1 cellular context compared by ENCODE assay signal in the genomic region with DNA sequence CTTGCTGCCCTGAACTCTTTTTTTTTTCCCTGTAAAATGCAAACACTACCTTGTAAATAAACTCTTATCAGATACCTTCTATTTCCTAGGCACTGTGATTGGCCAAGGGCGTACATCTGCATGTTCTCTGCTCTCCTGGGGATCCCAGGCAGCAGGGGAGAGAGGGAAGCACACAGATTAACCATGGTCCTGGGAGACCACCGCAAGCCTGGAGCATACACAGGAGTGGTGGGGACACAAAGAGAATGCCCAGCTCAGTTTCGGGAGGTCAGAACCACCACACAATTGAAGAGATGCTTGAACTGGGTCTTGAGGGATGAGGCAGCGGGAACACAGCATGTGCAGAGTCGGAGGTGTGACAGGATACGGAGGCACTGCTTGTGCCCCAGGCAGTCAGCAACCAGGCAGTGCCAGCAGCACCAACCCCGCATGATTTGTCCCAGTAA.
A peak's percentile ranks its signal among the peaks of the same experiment; 100 is the strongest.
TF ChIP-seq lines count a peak whose summit lies in the region.

No MANE protein-coding gene starts in this region.

TF ChIP-seq in HepG2, 621 proteins besides CTCF, POLR2A, EP300 and RAD21 (continued from another document and continues in another):
- TF ChIP-seq, protein P1, sequence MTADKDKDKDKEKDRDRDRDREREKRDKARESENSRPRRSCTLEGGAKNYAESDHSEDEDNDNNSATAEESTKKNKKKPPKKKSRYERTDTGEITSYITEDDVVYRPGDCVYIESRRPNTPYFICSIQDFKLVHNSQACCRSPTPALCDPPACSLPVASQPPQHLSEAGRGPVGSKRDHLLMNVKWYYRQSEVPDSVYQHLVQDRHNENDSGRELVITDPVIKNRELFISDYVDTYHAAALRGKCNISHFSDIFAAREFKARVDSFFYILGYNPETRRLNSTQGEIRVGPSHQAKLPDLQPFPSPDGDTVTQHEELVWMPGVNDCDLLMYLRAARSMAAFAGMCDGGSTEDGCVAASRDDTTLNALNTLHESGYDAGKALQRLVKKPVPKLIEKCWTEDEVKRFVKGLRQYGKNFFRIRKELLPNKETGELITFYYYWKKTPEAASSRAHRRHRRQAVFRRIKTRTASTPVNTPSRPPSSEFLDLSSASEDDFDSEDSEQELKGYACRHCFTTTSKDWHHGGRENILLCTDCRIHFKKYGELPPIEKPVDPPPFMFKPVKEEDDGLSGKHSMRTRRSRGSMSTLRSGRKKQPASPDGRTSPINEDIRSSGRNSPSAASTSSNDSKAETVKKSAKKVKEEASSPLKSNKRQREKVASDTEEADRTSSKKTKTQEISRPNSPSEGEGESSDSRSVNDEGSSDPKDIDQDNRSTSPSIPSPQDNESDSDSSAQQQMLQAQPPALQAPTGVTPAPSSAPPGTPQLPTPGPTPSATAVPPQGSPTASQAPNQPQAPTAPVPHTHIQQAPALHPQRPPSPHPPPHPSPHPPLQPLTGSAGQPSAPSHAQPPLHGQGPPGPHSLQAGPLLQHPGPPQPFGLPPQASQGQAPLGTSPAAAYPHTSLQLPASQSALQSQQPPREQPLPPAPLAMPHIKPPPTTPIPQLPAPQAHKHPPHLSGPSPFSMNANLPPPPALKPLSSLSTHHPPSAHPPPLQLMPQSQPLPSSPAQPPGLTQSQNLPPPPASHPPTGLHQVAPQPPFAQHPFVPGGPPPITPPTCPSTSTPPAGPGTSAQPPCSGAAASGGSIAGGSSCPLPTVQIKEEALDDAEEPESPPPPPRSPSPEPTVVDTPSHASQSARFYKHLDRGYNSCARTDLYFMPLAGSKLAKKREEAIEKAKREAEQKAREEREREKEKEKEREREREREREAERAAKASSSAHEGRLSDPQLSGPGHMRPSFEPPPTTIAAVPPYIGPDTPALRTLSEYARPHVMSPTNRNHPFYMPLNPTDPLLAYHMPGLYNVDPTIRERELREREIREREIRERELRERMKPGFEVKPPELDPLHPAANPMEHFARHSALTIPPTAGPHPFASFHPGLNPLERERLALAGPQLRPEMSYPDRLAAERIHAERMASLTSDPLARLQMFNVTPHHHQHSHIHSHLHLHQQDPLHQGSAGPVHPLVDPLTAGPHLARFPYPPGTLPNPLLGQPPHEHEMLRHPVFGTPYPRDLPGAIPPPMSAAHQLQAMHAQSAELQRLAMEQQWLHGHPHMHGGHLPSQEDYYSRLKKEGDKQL (CRISPR knock-in tag; IDR thresholded peaks at IDR 0.05; ENCODE audit: low read depth) = 0 out of 2 replicates have a peak, but pooled peaks have one; percentile 40
- TF ChIP-seq ZNF251 (CRISPR knock-in tag; IDR thresholded peaks at IDR 0.05) (no peak), ATRX (CRISPR knock-in tag; IDR thresholded peaks at IDR 0.05; ENCODE audit: borderline replicate concordance) (no peak), ZNF121 (CRISPR knock-in tag; IDR thresholded peaks at IDR 0.05) (no peak), ZNF446 (CRISPR knock-in tag; IDR thresholded peaks at IDR 0.05) (no peak), ZNF747 (CRISPR knock-in tag; IDR thresholded peaks at IDR 0.05; ENCODE audit: borderline replicate concordance) (0 out of 2 replicates have a peak, but pooled peaks have one; percentile 20), ZKSCAN5 (CRISPR knock-in tag; IDR thresholded peaks at IDR 0.05) (no peak), NR1H2 (CRISPR knock-in tag; IDR thresholded peaks at IDR 0.05; ENCODE audit: borderline replicate concordance, low read depth) (no peak), ISX (CRISPR knock-in tag; conservative IDR thresholded peaks at IDR 0.05) (no peak), ZNF660 (CRISPR knock-in tag; IDR thresholded peaks at IDR 0.05; ENCODE audit: borderline replicate concordance, low read depth) (no peak), CCDC6 (CRISPR knock-in tag; IDR thresholded peaks at IDR 0.05) (no peak), SYNCRIP (IDR thresholded peaks at IDR 0.05; ENCODE audit: insufficient read depth, low read depth, low read length) (no peak), NCOR1 (IDR thresholded peaks at IDR 0.05; ENCODE audit: borderline replicate concordance, low read length) (no peak), ZNF703 (CRISPR knock-in tag; IDR thresholded peaks at IDR 0.05; ENCODE audit: borderline replicate concordance) (no peak), MED13 (CRISPR knock-in tag; IDR thresholded peaks at IDR 0.05) (no peak; the same call in 1 of the 2 replicates), ZBTB3 (CRISPR knock-in tag; IDR thresholded peaks at IDR 0.05; ENCODE audit: borderline replicate concordance, low read depth) (peak; percentile 67; the same call in 1 of the 2 replicates), ZNF317 (CRISPR knock-in tag; IDR thresholded peaks at IDR 0.05) (peak; percentile 97), PAX8 (CRISPR knock-in tag; IDR thresholded peaks at IDR 0.05; ENCODE audit: borderline replicate concordance) (no peak), ZMYM3 (CRISPR knock-in tag; IDR thresholded peaks at IDR 0.05) (no peak), ZNF577 (CRISPR knock-in tag; IDR thresholded peaks at IDR 0.05; ENCODE audit: borderline replicate concordance, low read depth) (no peak), GABPB1 (CRISPR knock-in tag; IDR thresholded peaks at IDR 0.05) (no peak), ZNF777 (CRISPR knock-in tag; IDR thresholded peaks at IDR 0.05) (no peak), TMF1 (CRISPR knock-in tag; IDR thresholded peaks at IDR 0.05; ENCODE audit: low read depth) (no peak), ZNF552 (CRISPR knock-in tag; IDR thresholded peaks at IDR 0.05; ENCODE audit: borderline replicate concordance) (no peak), ZBTB38 (CRISPR knock-in tag; IDR thresholded peaks at IDR 0.05) (peak; percentile 99), ZNF207 (IDR thresholded peaks at IDR 0.05; ENCODE audit: borderline replicate concordance) (no peak), ZNF709 (CRISPR knock-in tag; IDR thresholded peaks at IDR 0.05) (peak; percentile 38; the same call in 1 of the 2 replicates), FOSL1 (CRISPR knock-in tag; IDR thresholded peaks at IDR 0.05; ENCODE audit: borderline replicate concordance) (no peak)
- TF ChIP-seq, protein P2, sequence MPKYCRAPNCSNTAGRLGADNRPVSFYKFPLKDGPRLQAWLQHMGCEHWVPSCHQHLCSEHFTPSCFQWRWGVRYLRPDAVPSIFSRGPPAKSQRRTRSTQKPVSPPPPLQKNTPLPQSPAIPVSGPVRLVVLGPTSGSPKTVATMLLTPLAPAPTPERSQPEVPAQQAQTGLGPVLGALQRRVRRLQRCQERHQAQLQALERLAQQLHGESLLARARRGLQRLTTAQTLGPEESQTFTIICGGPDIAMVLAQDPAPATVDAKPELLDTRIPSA (CRISPR knock-in tag; IDR thresholded peaks at IDR 0.05; ENCODE audit: borderline replicate concordance) = no peak
- TF ChIP-seq, protein P3, sequence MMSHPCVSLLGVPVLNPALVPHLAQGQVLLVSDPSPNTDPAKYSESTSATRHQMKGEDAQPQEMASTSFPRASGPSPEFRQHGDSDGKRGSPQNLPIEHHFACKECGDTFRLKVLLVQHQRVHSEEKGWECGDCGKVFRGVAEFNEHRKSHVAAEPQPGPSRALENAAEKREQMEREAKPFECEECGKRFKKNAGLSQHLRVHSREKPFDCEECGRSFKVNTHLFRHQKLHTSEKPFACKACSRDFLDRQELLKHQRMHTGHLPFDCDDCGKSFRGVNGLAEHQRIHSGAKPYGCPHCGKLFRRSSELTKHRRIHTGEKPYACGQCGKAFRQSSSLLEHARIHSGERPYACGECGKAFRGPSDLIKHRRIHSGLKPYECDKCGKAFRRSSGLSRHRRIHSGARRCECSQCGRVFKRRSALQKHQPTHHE (CRISPR knock-in tag; IDR thresholded peaks at IDR 0.05; ENCODE audit: borderline replicate concordance) = no peak
- TF ChIP-seq, protein P4, sequence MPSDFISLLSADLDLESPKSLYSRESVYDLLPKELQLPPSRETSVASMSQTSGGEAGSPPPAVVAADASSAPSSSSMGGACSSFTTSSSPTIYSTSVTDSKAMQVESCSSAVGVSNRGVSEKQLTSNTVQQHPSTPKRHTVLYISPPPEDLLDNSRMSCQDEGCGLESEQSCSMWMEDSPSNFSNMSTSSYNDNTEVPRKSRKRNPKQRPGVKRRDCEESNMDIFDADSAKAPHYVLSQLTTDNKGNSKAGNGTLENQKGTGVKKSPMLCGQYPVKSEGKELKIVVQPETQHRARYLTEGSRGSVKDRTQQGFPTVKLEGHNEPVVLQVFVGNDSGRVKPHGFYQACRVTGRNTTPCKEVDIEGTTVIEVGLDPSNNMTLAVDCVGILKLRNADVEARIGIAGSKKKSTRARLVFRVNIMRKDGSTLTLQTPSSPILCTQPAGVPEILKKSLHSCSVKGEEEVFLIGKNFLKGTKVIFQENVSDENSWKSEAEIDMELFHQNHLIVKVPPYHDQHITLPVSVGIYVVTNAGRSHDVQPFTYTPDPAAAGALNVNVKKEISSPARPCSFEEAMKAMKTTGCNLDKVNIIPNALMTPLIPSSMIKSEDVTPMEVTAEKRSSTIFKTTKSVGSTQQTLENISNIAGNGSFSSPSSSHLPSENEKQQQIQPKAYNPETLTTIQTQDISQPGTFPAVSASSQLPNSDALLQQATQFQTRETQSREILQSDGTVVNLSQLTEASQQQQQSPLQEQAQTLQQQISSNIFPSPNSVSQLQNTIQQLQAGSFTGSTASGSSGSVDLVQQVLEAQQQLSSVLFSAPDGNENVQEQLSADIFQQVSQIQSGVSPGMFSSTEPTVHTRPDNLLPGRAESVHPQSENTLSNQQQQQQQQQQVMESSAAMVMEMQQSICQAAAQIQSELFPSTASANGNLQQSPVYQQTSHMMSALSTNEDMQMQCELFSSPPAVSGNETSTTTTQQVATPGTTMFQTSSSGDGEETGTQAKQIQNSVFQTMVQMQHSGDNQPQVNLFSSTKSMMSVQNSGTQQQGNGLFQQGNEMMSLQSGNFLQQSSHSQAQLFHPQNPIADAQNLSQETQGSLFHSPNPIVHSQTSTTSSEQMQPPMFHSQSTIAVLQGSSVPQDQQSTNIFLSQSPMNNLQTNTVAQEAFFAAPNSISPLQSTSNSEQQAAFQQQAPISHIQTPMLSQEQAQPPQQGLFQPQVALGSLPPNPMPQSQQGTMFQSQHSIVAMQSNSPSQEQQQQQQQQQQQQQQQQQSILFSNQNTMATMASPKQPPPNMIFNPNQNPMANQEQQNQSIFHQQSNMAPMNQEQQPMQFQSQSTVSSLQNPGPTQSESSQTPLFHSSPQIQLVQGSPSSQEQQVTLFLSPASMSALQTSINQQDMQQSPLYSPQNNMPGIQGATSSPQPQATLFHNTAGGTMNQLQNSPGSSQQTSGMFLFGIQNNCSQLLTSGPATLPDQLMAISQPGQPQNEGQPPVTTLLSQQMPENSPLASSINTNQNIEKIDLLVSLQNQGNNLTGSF (CRISPR knock-in tag; IDR thresholded peaks at IDR 0.05) = no peak
- TF ChIP-seq, protein P5, sequence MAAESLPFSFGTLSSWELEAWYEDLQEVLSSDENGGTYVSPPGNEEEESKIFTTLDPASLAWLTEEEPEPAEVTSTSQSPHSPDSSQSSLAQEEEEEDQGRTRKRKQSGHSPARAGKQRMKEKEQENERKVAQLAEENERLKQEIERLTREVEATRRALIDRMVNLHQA (CRISPR knock-in tag; IDR thresholded peaks at IDR 0.05) = no peak
- TF ChIP-seq, protein P6, sequence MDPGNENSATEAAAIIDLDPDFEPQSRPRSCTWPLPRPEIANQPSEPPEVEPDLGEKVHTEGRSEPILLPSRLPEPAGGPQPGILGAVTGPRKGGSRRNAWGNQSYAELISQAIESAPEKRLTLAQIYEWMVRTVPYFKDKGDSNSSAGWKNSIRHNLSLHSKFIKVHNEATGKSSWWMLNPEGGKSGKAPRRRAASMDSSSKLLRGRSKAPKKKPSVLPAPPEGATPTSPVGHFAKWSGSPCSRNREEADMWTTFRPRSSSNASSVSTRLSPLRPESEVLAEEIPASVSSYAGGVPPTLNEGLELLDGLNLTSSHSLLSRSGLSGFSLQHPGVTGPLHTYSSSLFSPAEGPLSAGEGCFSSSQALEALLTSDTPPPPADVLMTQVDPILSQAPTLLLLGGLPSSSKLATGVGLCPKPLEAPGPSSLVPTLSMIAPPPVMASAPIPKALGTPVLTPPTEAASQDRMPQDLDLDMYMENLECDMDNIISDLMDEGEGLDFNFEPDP (CRISPR knock-in tag; conservative IDR thresholded peaks at IDR 0.05) = no peak
- TF ChIP-seq, protein P7, sequence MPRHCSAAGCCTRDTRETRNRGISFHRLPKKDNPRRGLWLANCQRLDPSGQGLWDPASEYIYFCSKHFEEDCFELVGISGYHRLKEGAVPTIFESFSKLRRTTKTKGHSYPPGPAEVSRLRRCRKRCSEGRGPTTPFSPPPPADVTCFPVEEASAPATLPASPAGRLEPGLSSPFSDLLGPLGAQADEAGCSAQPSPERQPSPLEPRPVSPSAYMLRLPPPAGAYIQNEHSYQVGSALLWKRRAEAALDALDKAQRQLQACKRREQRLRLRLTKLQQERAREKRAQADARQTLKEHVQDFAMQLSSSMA (CRISPR knock-in tag; IDR thresholded peaks at IDR 0.05) = no peak
- TF ChIP-seq, protein P8, sequence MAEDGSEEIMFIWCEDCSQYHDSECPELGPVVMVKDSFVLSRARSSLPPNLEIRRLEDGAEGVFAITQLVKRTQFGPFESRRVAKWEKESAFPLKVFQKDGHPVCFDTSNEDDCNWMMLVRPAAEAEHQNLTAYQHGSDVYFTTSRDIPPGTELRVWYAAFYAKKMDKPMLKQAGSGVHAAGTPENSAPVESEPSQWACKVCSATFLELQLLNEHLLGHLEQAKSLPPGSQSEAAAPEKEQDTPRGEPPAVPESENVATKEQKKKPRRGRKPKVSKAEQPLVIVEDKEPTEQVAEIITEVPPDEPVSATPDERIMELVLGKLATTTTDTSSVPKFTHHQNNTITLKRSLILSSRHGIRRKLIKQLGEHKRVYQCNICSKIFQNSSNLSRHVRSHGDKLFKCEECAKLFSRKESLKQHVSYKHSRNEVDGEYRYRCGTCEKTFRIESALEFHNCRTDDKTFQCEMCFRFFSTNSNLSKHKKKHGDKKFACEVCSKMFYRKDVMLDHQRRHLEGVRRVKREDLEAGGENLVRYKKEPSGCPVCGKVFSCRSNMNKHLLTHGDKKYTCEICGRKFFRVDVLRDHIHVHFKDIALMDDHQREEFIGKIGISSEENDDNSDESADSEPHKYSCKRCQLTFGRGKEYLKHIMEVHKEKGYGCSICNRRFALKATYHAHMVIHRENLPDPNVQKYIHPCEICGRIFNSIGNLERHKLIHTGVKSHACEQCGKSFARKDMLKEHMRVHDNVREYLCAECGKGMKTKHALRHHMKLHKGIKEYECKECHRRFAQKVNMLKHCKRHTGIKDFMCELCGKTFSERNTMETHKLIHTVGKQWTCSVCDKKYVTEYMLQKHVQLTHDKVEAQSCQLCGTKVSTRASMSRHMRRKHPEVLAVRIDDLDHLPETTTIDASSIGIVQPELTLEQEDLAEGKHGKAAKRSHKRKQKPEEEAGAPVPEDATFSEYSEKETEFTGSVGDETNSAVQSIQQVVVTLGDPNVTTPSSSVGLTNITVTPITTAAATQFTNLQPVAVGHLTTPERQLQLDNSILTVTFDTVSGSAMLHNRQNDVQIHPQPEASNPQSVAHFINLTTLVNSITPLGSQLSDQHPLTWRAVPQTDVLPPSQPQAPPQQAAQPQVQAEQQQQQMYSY (CRISPR knock-in tag; IDR thresholded peaks at IDR 0.05) = no peak
